In genomic region chr2:101274142-101274541, GRCh38 we compare ENCODE assay signal across 15 cellular contexts.
"Had no signal": no experiment of that assay in that cellular context is flagged by ENCODE, and none has a peak within 500 bp of the region (broad histone marks: within the 10 kb centered on the region; RNA-seq: fewer than 3 reads in every experiment).

No MANE protein-coding gene starts in this region.

- H3K4me1 Mint-ChIP-seq: mesothelial cell of epicardium had no signal

- H3K27ac Mint-ChIP-seq: activated naive CD4-positive, alpha-beta T cell treated with anti-CD3 and anti-CD28 coated beads, Interleukin-2, amount 50 U/mL, for 72 hours; activated T-helper 1 cell treated with anti-CD3 and anti-CD28 coated beads, Interleukin-12 subunit alpha, Interleukin-12 subunit beta, Interleukin-2, Interleukin-4 antibody, amounts not matched to agents 30 ng/mL and 10 ng/mL and 1 ng/mL, durations not matched to agents 14 hours and 24 hours and 36 hours; mesothelial cell of epicardium had no signal

- H3K4me3 ChIP-seq: breast epithelium, gastroesophageal sphincter, psoas muscle, SJSA1, stomach had no signal

- H3K4me3 Mint-ChIP-seq: activated T-helper 1 cell treated with anti-CD3 and anti-CD28 coated beads, Interleukin-12 subunit alpha, Interleukin-12 subunit beta, Interleukin-2, Interleukin-4 antibody, amounts not matched to agents 30 ng/mL and 10 ng/mL and 1 ng/mL, durations not matched to agents 14 hours and 24 hours and 36 hours; mesothelial cell of epicardium had no signal

- ATAC-seq: activated naive CD4-positive, alpha-beta T cell treated with anti-CD3 and anti-CD28 coated beads, Interleukin-2, amount 50 U/mL, for 72 hours; gastroesophageal sphincter; psoas muscle had no signal

- H3K9me3 ChIP-seq: breast epithelium, gastroesophageal sphincter, psoas muscle, SJSA1, stomach had no signal

- H3K36me3 ChIP-seq: breast epithelium had no signal

- H3K4me1 ChIP-seq: breast epithelium, gastroesophageal sphincter, psoas muscle, SJSA1 had no signal

- H3K27ac ChIP-seq: breast epithelium, gastroesophageal sphincter, psoas muscle, SJSA1 had no signal

- DNase-seq: activated CD4-positive, alpha-beta T cell treated with anti-CD3 and anti-CD28 coated beads for 4 hours; aorta; kidney; occipital lobe; psoas muscle; stimulated activated CD4-positive, alpha-beta T cell treated with anti-CD3 and anti-CD28 coated beads, Interleukin-4, amount 100 ng/mL, for 1 hour; stimulated activated CD8-positive, alpha-beta memory T cell treated with anti-CD3 and anti-CD28 coated beads, Interleukin-4, amount 100 ng/mL, for 48 hours; stomach; SW 1271 had no signal

- H3K9me3 Mint-ChIP-seq: activated naive CD4-positive, alpha-beta T cell treated with anti-CD3 and anti-CD28 coated beads, Interleukin-2, amount 50 U/mL, for 72 hours; activated T-helper 1 cell treated with anti-CD3 and anti-CD28 coated beads, Interleukin-12 subunit alpha, Interleukin-12 subunit beta, Interleukin-2, Interleukin-4 antibody, amounts not matched to agents 30 ng/mL and 10 ng/mL and 1 ng/mL, durations not matched to agents 14 hours and 24 hours and 36 hours; mesothelial cell of epicardium had no signal

- H3K27me3 ChIP-seq: breast epithelium, gastroesophageal sphincter, SJSA1, stomach had no signal
